Comparison of ENCODE assay signal across 9 cellular contexts in the genomic region with DNA sequence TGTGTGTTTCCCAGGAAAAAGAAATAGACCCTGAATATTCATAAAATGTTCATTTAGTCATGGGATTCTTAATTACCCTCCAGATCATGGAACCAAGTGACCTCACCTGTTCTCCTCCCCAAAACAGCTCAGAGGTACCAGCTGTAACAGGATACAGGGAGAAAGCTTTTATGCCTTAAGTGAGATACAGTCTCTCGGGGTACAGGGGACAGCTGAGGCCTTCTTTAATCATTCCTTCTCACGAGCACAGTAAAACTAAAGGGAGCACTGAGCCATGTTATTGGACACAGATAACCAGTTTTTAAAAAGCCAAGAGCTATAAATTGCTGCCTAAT. TPM values are rescaled to one million over a fixed set of nuclear protein-coding genes. Genes with fewer than 3 reads are reported as not detected.
DNase-seq lines count a peak whose midpoint lies in the region; ATAC-seq and TF ChIP-seq lines count a peak whose summit lies in the region.
"Had no signal": no experiment of that assay in that cellular context is flagged by ENCODE, and none has a peak within 500 bp of the region (broad histone marks: within the 10 kb centered on the region; RNA-seq: fewer than 3 reads in every experiment).

No MANE protein-coding gene starts in this region.

- peak overlapping the region; percentile 14 for H3K27ac Mint-ChIP-seq in mesothelial cell of epicardium

- H3K36me3 Mint-ChIP-seq in mesothelial cell of epicardium: no peaks in the 10 kb centered on the region

- peaks cover 35% of the 10 kb centered on the region for H3K4me1 Mint-ChIP-seq in mesothelial cell of epicardium

- H3K9me3 Mint-ChIP-seq in mesothelial cell of epicardium: no peaks in the 10 kb centered on the region

- no peak overlapping the region for H3K4me3 Mint-ChIP-seq in mesothelial cell of epicardium

- ATAC-seq in GM21619 (IDR thresholded peaks at IDR 0.05; ENCODE audit: unreplicated experiment) (peak; percentile 37), HG03457 (IDR thresholded peaks at IDR 0.05; ENCODE audit: unreplicated experiment) (peak; percentile 28)

- TF ChIP-seq CTCF in mesothelial cell of epicardium (IDR thresholded peaks at IDR 0.05; ENCODE audit: unreplicated experiment): no peak

- DNase-seq in NCI-H1436 (lab: John Stamatoyannopoulos, UW) (peak; percentile 6), NCI-H1436 treated with DMSO at 0.1 percent for 48 hours (lab: John Stamatoyannopoulos, UW) (no peak), mesothelial cell of epicardium (ENCODE audit: low spot score in 2 of 2, unreplicated experiment in 2 of 2) (no peak), dedifferentiated amniotic fluid mesenchymal stem cell (ENCODE audit: extremely low spot score) (no peak), LoVo (ENCODE audit: low spot score) (no peak)
- DNase-seq in activated CD4-positive, CD25-positive, alpha-beta regulatory T cell treated with anti-CD3 and anti-CD28 coated beads, Interleukin-2, amount 50 U/mL, for 72 hours: no peak
- DNase-seq: erythroblast had no signal

- no peaks in the 10 kb centered on the region for H3K27me3 Mint-ChIP-seq in mesothelial cell of epicardium (ENCODE audit: low read depth)

RNA-seq across cellular contexts. Expression of a gene that starts 16.6 kb away (rescaled TPM):
- 20.5 to 20.9 TPM (median 20.6 TPM) in 3 replicates for total RNA-seq in mesothelial cell of epicardium
